Comparison of ENCODE assay signal across 9 cellular contexts in genomic region chr20:50146214-50146613, GRCh38. TPM values are rescaled to one million over a fixed set of nuclear protein-coding genes. Genes with fewer than 3 reads are reported as not detected.
DNase-seq lines count a peak whose midpoint lies in the region; ATAC-seq and TF ChIP-seq lines count a peak whose summit lies in the region.
"Had no signal": no experiment of that assay in that cellular context is flagged by ENCODE, and none has a peak within 500 bp of the region (broad histone marks: within the 10 kb centered on the region; RNA-seq: fewer than 3 reads in every experiment).

No MANE protein-coding gene starts in this region.

- peak overlapping the region; percentile 34 for H3K4me3 ChIP-seq in CD8-positive, alpha-beta T cell (ENCODE audit: low read depth, low read length)
- H3K4me3 ChIP-seq in PC-9 (peak overlapping the region; percentile 40; the same call in 1 of the 2 replicates), coronary artery (no peak overlapping the region)

- H4K20me1 ChIP-seq in PC-9 (ENCODE audit: insufficient read depth) = no peaks in the 10 kb centered on the region

- peaks cover 43% of the 10 kb centered on the region for H3K4me1 ChIP-seq in CD8-positive, alpha-beta T cell (ENCODE audit: insufficient read depth, low read length)
- peaks cover 74% of the 10 kb centered on the region for H3K4me1 ChIP-seq in PC-9 (replicated peaks; ENCODE audit: insufficient read depth)

- peak overlapping the region; percentile 76 for H3K4me2 ChIP-seq in PC-9

- peaks cover 82% of the 10 kb centered on the region for H3K79me2 ChIP-seq in PC-9 (ENCODE audit: low read depth)

- TF ChIP-seq CTCF in CD8-positive, alpha-beta T cell (IDR thresholded peaks at IDR 0.05) = no peak
- TF ChIP-seq CTCF in PC-9 (conservative IDR thresholded peaks at IDR 0.05) (no peak), coronary artery (IDR thresholded peaks at IDR 0.05) (no peak), osteocyte (IDR thresholded peaks at IDR 0.05) (no peak)

- H3K9me3 ChIP-seq in CD8-positive, alpha-beta T cell (ENCODE audit: low read length) = no peaks in the 10 kb centered on the region
- H3K9me3 ChIP-seq in PC-9 (ENCODE audit: insufficient read depth, low read depth) = no peaks in the 10 kb centered on the region

- no peaks in the 10 kb centered on the region for H3K27me3 Mint-ChIP-seq in CD8-positive, alpha-beta T cell (ENCODE audit: low read depth)
- H3K27me3 Mint-ChIP-seq in osteocyte (ENCODE audit: unreplicated experiment) = no peaks in the 10 kb centered on the region

- BruUV-seq in PC-9 (replicated peaks; lab: Mats Ljungman, UMichigan) = no TSS peak

- no peaks in the 10 kb centered on the region for H3K27me3 ChIP-seq in CD8-positive, alpha-beta T cell (ENCODE audit: insufficient read depth, low read length)
- H3K27me3 ChIP-seq in PC-9 (ENCODE audit: insufficient read depth, low read depth) = no peaks in the 10 kb centered on the region

- peaks cover 58% of the 10 kb centered on the region for H3K4me1 Mint-ChIP-seq in CD8-positive, alpha-beta T cell (ENCODE audit: low read depth)
- H3K4me1 Mint-ChIP-seq in osteocyte (ENCODE audit: unreplicated experiment) = peaks cover 70% of the 10 kb centered on the region

- no peak overlapping the region for H2AFZ ChIP-seq in PC-9

- H3F3A ChIP-seq in PC-9 (ENCODE audit: insufficient read depth, low read depth) = peaks cover 49% of the 10 kb centered on the region

- peaks cover 16% of the 10 kb centered on the region for H3K36me3 ChIP-seq in CD8-positive, alpha-beta T cell (ENCODE audit: insufficient read depth, low read length)
- H3K36me3 ChIP-seq in PC-9 (ENCODE audit: low read depth) = 0 out of 2 replicates have a peak, but pooled peaks cover 17% of the 10 kb centered on the region

- CTCF ChIA-PET in CD8-positive, alpha-beta T cell (lab: Charles Lee) = interaction anchor here (2.4 kb wide), 1 partner anchor 26 kb away, joined by 9 read pairs; no protein-coding TSS in a partner anchor
- CTCF ChIA-PET in PC-9 (lab: Charles Lee) = no interaction called here

- DNase-seq in CD8-positive, alpha-beta T cell = no peak
- no peak for DNase-seq in PC-9
- DNase-seq in coronary artery (ENCODE audit: low spot score) = no peak
- no peak for DNase-seq in osteocyte (ENCODE audit: extremely low spot score, unreplicated experiment)
- no peak for DNase-seq in DMS79 treated with DMSO at 0.1 percent for 48 hours (lab: John Stamatoyannopoulos, UW)
- DNase-seq in NCI-H2029 treated with DMSO at 0.1 percent for 48 hours (lab: John Stamatoyannopoulos, UW) = no peak
- DNase-seq in GDM1 (lab: John Stamatoyannopoulos, UW) = no peak
- no peak for DNase-seq in foreskin melanocyte
- DNase-seq: NCI-H2171 treated with DMSO at 0.1 percent for 48 hours had no signal

- no peaks in the 10 kb centered on the region for H3K9me2 ChIP-seq in PC-9 (ENCODE audit: insufficient read depth)

- POLR2A ChIA-PET in CD8-positive, alpha-beta T cell (lab: Charles Lee) = interaction anchor here (2.1 kb wide), 1 partner anchor 30 kb away, joined by 10 read pairs; no protein-coding TSS in a partner anchor
- POLR2A ChIA-PET in PC-9 (lab: Charles Lee; ENCODE audit: unreplicated experiment) = no interaction called here

- ATAC-seq in CD8-positive, alpha-beta T cell = no peak

- intact Hi-C loops in CD8-positive, alpha-beta T cell (cut with DNase I, micrococcal nuclease) = loop anchor here (2.0 kb wide), 2 partner anchors 21 to 25 kb away; no protein-coding TSS in a partner anchor
- intact Hi-C loops in PC-9 (cut with micrococcal nuclease; ENCODE audit: unreplicated experiment) = no loop called here

- peak overlapping the region; percentile 87 for H3K27ac ChIP-seq in CD8-positive, alpha-beta T cell (ENCODE audit: low read depth, low read length)
- peak overlapping the region; percentile 89 for H3K27ac ChIP-seq in PC-9
- peak overlapping the region; percentile 21 to 75 for H3K27ac ChIP-seq in coronary artery

- H3K9me3 Mint-ChIP-seq in CD8-positive, alpha-beta T cell = no peaks in the 10 kb centered on the region
- H3K9me3 Mint-ChIP-seq in osteocyte (ENCODE audit: unreplicated experiment) = no peaks in the 10 kb centered on the region

- H3K27ac Mint-ChIP-seq in CD8-positive, alpha-beta T cell = peak overlapping the region; percentile 97
- peak overlapping the region; percentile 91 for H3K27ac Mint-ChIP-seq in osteocyte (ENCODE audit: unreplicated experiment)

- H3K4me3 Mint-ChIP-seq in CD8-positive, alpha-beta T cell = peak overlapping the region; percentile 79
- no peak overlapping the region for H3K4me3 Mint-ChIP-seq in osteocyte (ENCODE audit: unreplicated experiment)

- peaks cover 40% of the 10 kb centered on the region for H3K36me3 Mint-ChIP-seq in CD8-positive, alpha-beta T cell
- peaks cover 28% of the 10 kb centered on the region for H3K36me3 Mint-ChIP-seq in osteocyte (ENCODE audit: unreplicated experiment)

RNA-seq across cellular contexts. Expression of gene PEDS1, which starts 7.3 kb away (rescaled TPM):
- total RNA-seq in CD8-positive, alpha-beta T cell = 10 to 100 TPM; 19.0 to 20.8 TPM
- total RNA-seq in PC-9 (2021) (34.8 and 37.7 TPM in 2 replicates), osteocyte (61.2 and 63.7 TPM in 2 replicates)

RNA-seq across cellular contexts. Expression of gene UBE2V1, which starts 33.3 kb away (rescaled TPM):
- total RNA-seq in CD8-positive, alpha-beta T cell = 100 to 1,000 TPM; 108 to 112 TPM
- total RNA-seq in PC-9 (2021) (137 and 174 TPM in 2 replicates), osteocyte (102 and 106 TPM in 2 replicates)

RNA-seq across cellular contexts. Expression of gene CEBPB, which starts 44.4 kb away (rescaled TPM):
- 10 to 100 TPM; 37.2 to 37.6 TPM for total RNA-seq in CD8-positive, alpha-beta T cell
- total RNA-seq in PC-9 (2021) (112 and 117 TPM in 2 replicates), osteocyte (59.1 and 60.7 TPM in 2 replicates)
